Comparison of ENCODE assay signal across 8 cellular contexts in the genomic region with DNA sequence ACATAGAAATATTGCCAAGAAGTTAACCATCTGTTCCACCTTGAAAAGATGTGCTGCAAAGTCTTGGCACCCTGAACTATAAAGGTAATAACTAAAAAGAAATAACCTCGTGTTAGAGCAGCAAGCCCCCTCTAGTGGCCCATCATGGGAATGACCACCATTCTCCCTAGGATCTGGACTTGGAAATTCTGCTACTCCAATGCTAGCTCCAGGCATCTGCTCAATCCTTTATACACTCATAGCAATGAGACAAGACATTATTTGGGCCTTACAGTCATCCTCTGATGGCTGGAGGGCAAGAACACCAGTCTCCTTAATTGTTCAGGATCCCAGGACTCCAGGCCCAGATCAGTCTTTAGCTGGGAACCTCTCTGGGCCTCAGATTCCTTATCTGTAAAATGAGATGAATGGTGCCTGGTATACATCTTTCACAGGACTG.
A peak's percentile ranks its signal among the peaks of the same experiment; 100 is the strongest.
DNase-seq lines count a peak whose midpoint lies in the region; ATAC-seq, FAIRE-seq and TF ChIP-seq lines count a peak whose summit lies in the region.

No MANE protein-coding gene starts in this region.

- no peak overlapping the region for H3K4me2 ChIP-seq in OCI-LY7 (ENCODE audit: low read length)
- H3K4me2 ChIP-seq in astrocyte (ENCODE audit: low read length) = no peak overlapping the region

- peak overlapping the region; percentile 69 for H3K27ac Mint-ChIP-seq in astrocyte (ENCODE audit: unreplicated experiment)
- no peak overlapping the region for H3K27ac Mint-ChIP-seq in immature natural killer cell

- POLR2A ChIA-PET in OCI-LY7 (lab: Charles Lee) = interaction anchor here (0.9 to 1.1 kb wide), 2 partner anchors 18 to 87 kb away, joined by 3 to 4 read pairs; no protein-coding TSS in a partner anchor

- H3K9me3 ChIP-seq in OCI-LY7 (ENCODE audit: low read length) (0 out of 2 replicates have a peak, but pooled peaks cover 8% of the 10 kb centered on the region), astrocyte (ENCODE audit: insufficient read depth, low read depth, low read length) (peaks cover 3% of the 10 kb centered on the region)

- no peaks in the 10 kb centered on the region for H3K36me3 ChIP-seq in OCI-LY7 (ENCODE audit: insufficient read depth, low read length)
- H3K36me3 ChIP-seq in astrocyte (ENCODE audit: insufficient read depth, low read length) = peaks cover 4% of the 10 kb centered on the region

- TF ChIP-seq CTCF in GM13977 (IDR thresholded peaks at IDR 0.05; ENCODE audit: extremely low read depth, insufficient read depth, missing control alignments) (peak; percentile 80), OCI-LY7 (conservative IDR thresholded peaks at IDR 0.05; ENCODE audit: low read length) (peak; percentile 90), astrocyte (IDR thresholded peaks at IDR 0.05; ENCODE audit: insufficient read depth, low read depth, low read length) (peak; percentile 97)

- no TSS peak for BruUV-seq in OCI-LY7 (replicated peaks; lab: Mats Ljungman, UMichigan)

- H3K27me3 Mint-ChIP-seq in astrocyte (ENCODE audit: low read depth, unreplicated experiment) = no peaks in the 10 kb centered on the region
- H3K27me3 Mint-ChIP-seq in immature natural killer cell (ENCODE audit: low read depth in 3 of 3) = peaks cover 0 to 5% (median 1%) of the 10 kb centered on the region in 3 donors

- H3K9me2 ChIP-seq in OCI-LY7 (ENCODE audit: insufficient read depth, low read length) = no peaks in the 10 kb centered on the region

- CTCF ChIA-PET in OCI-LY7 (lab: Charles Lee; ENCODE audit: unreplicated experiment) = no interaction called here

- FAIRE-seq in astrocyte (lab: Jason Lieb, UNC) = peak; percentile 13

- H2AFZ ChIP-seq in OCI-LY7 (ENCODE audit: low read length) (no peak overlapping the region), astrocyte (ENCODE audit: low read depth, low read length) (no peak overlapping the region)

- peaks cover 10% of the 10 kb centered on the region for H3K9me3 Mint-ChIP-seq in astrocyte (ENCODE audit: unreplicated experiment)
- peaks cover 3 to 24% (median 15%) of the 10 kb centered on the region in 6 donors for H3K9me3 Mint-ChIP-seq in immature natural killer cell

- DNase-seq in AG20443 (ENCODE audit: low spot score) = peak; percentile 59
- no peak for DNase-seq in GM13977 (ENCODE audit: low spot score)
- DNase-seq in OCI-LY7 (ENCODE audit: low spot score) = peak; percentile 36
- peak; percentile 22 for DNase-seq in astrocyte (ENCODE audit: low read depth)
- DNase-seq in immature natural killer cell = peak; percentile 9 to 26 (median 16)
- peak; percentile 5 to 16 for DNase-seq in stimulated activated CD4-positive, alpha-beta T cell treated with anti-CD3 and anti-CD28 coated beads, Interleukin-1b, Interleukin-23, amount 100 ng/mL, for 4 hours (ENCODE audit: low read depth in 2 of 2)
- DNase-seq in hepatic stellate cell (ENCODE audit: low spot score) = no peak

- no peak overlapping the region for H3K9ac ChIP-seq in astrocyte (ENCODE audit: low read length)

- peaks cover 17% of the 10 kb centered on the region for H3K4me1 Mint-ChIP-seq in astrocyte (ENCODE audit: low read depth, unreplicated experiment)
- H3K4me1 Mint-ChIP-seq in immature natural killer cell = no peaks in the 10 kb centered on the region

- intact Hi-C loops in OCI-LY7 (cut with micrococcal nuclease; ENCODE audit: unreplicated experiment) = loop anchor here (1.0 to 5.0 kb wide), 3 partner anchors 110 to 377 kb away; no protein-coding TSS in a partner anchor

- H3K4me3 Mint-ChIP-seq in astrocyte (ENCODE audit: unreplicated experiment) = no peak overlapping the region
- H3K4me3 Mint-ChIP-seq in immature natural killer cell = no peak overlapping the region

- H3K36me3 Mint-ChIP-seq in astrocyte (ENCODE audit: low read depth, unreplicated experiment) = peaks cover 25% of the 10 kb centered on the region
- peaks cover 9 to 18% (median 13%) of the 10 kb centered on the region in 3 donors for H3K36me3 Mint-ChIP-seq in immature natural killer cell

- H3K79me2 ChIP-seq in OCI-LY7 (ENCODE audit: insufficient read depth, low read depth, low read length) = no peaks in the 10 kb centered on the region
- H3K79me2 ChIP-seq in astrocyte (ENCODE audit: insufficient read depth, low read length) = peaks cover 8% of the 10 kb centered on the region

- H3K4me3 ChIP-seq in OCI-LY7 (ENCODE audit: low read depth, low read length, poor library complexity, severe bottlenecking) = no peak overlapping the region
- H3K4me3 ChIP-seq in astrocyte (ENCODE audit: insufficient read depth, low read depth, low read length) = no peak overlapping the region

- H3K4me1 ChIP-seq in OCI-LY7 (ENCODE audit: insufficient read depth, low read length, poor library complexity, severe bottlenecking) (no peaks in the 10 kb centered on the region), astrocyte (ENCODE audit: insufficient read depth, low read length) (peaks cover 11% of the 10 kb centered on the region)

- no peaks in the 10 kb centered on the region for H4K20me1 ChIP-seq in OCI-LY7 (ENCODE audit: insufficient read depth, low read length)
- no peaks in the 10 kb centered on the region for H4K20me1 ChIP-seq in astrocyte (ENCODE audit: insufficient read depth, low read length)

- peak; percentile 54 for ATAC-seq in HG03565 (IDR thresholded peaks at IDR 0.05; ENCODE audit: unreplicated experiment)

- H3K27ac ChIP-seq in OCI-LY7 (ENCODE audit: low read depth, low read length, poor library complexity, severe bottlenecking) = no peak overlapping the region
- H3K27ac ChIP-seq in astrocyte (ENCODE audit: low read depth, low read length) = no peak overlapping the region

- no peaks in the 10 kb centered on the region for H3K27me3 ChIP-seq in astrocyte (ENCODE audit: insufficient read depth, low read length)

- in situ Hi-C loops in GM13977 (cut with MboI; ENCODE audit: low pct_unique_long_range_greater_than_20kb, low sequenced_read_pairs, unreplicated experiment) = no loop called here

Comparison
In these comparisons a context has a peak if more than half of its experiments do, and no peak if none do; other contexts are left out.
1. DNase-seq: peak in AG20443 (single experiment), OCI-LY7 (single experiment), astrocyte (single experiment), immature natural killer cell (3 of 3) and stimulated activated CD4-positive, alpha-beta T cell treated with anti-CD3 and anti-CD28 coated beads, Interleukin-1b, Interleukin-23, amount 100 ng/mL, for 4 hours (2 of 2); none in GM13977 (single experiment) and hepatic stellate cell (single experiment).
2. Peak in every context shown above with its lines, with median percentiles within 50 percentile points of each other: CTCF ChIP-seq.